In genomic region chr3:142603340-142603730, GRCh38 we compare ENCODE assay signal across 26 cellular contexts. TPM values are rescaled to one million over a fixed set of nuclear protein-coding genes. Genes with fewer than 3 reads are reported as not detected.
A peak's percentile ranks its signal among the peaks of the same experiment; 100 is the strongest.
DNase-seq lines count a peak whose midpoint lies in the region; ATAC-seq, FAIRE-seq and TF ChIP-seq lines count a peak whose summit lies in the region.
"Had no signal": no experiment of that assay in that cellular context is flagged by ENCODE, and none has a peak within 500 bp of the region (broad histone marks: within the 10 kb centered on the region; RNA-seq: fewer than 3 reads in every experiment).

No MANE protein-coding gene starts in this region.

- no peaks in the 10 kb centered on the region for H3K9me3 ChIP-seq in esophagus muscularis mucosa
- no peaks in the 10 kb centered on the region for H3K9me3 ChIP-seq in mucosa of descending colon
- no peaks in the 10 kb centered on the region for H3K9me3 ChIP-seq in small intestine (ENCODE audit: control insufficient read depth, low read depth)
- H3K9me3 ChIP-seq: A549, BE2C, HAP-1 had no signal

- intact Hi-C loops in esophagus muscularis mucosa (cut with DNase I): no loop called here
- intact Hi-C loops in mucosa of descending colon (cut with DNase I, micrococcal nuclease): no loop called here
- intact Hi-C loops in natural killer cell (cut with micrococcal nuclease): no loop called here

- peak; percentile 45 for FAIRE-seq in colon (lab: Jason Lieb, UNC)
- FAIRE-seq in small intestine (lab: Jason Lieb, UNC): no peak
- FAIRE-seq: A549, GM12891, GM18507 had no signal

- TF ChIP-seq EP300 in esophagus muscularis mucosa (IDR thresholded peaks at IDR 0.05): no peak

- H3K4me1 ChIP-seq in esophagus muscularis mucosa: no peaks in the 10 kb centered on the region
- H3K4me1 ChIP-seq in mucosa of descending colon (ENCODE audit: low read depth): peaks cover 21% of the 10 kb centered on the region
- peaks cover 0 to 11% of the 10 kb centered on the region in 2 donors for H3K4me1 ChIP-seq in small intestine (ENCODE audit: control insufficient read depth in 2 of 2, insufficient read depth in 1 of 2, low read depth in 1 of 2, low read length in 1 of 2)
- H3K4me1 ChIP-seq: BE2C, HAP-1 had no signal

- H3K36me3 Mint-ChIP-seq in natural killer cell: no peaks in the 10 kb centered on the region
- no peaks in the 10 kb centered on the region for H3K36me3 Mint-ChIP-seq in activated CD8-positive, alpha-beta T cell treated with anti-CD3 and anti-CD28 coated beads, Interleukin-2, amount 10 ng/mL, durations not matched to agents 7 days and 5 days (ENCODE audit: low read depth)
- H3K36me3 Mint-ChIP-seq: CD14-positive monocyte had no signal

- WGBS in esophagus muscularis mucosa: 97% methylated on average over 7 of the region's 7 CpGs
- WGBS in small intestine, 3 donors: 14 to 70% (median 42%) methylated on average over 7 of the region's 7 CpGs

- H3K4me3 ChIP-seq in esophagus muscularis mucosa (no peak overlapping the region), mucosa of descending colon (no peak overlapping the region), small intestine (ENCODE audit: low read depth in 1 of 2, low read length in 2 of 2) (no peak overlapping the region)
- H3K4me3 ChIP-seq: A549; BLaER1 treated with 17β-estradiol and CSF1 and Interleukin-3, amounts not matched to agents 10 nM and 100 nM; GM23338; HAP-1 had no signal

- no peak overlapping the region for H3K27ac ChIP-seq in esophagus muscularis mucosa (replicated peaks in 1 of 4)
- H3K27ac ChIP-seq in small intestine (ENCODE audit: low read depth in 1 of 2, low read length in 1 of 2): peak overlapping the region; percentile 74 to 77
- H3K27ac ChIP-seq: A549; BLaER1 treated with 17β-estradiol and CSF1 and Interleukin-3, amounts not matched to agents 10 nM and 100 nM had no signal

- H3K27me3 ChIP-seq in esophagus muscularis mucosa (no peaks in the 10 kb centered on the region), small intestine (ENCODE audit: control insufficient read depth in 2 of 2, insufficient read depth in 2 of 2, low read length in 2 of 2) (no peaks in the 10 kb centered on the region)
- H3K27me3 ChIP-seq: BE2C; BLaER1 treated with 17β-estradiol and CSF1 and Interleukin-3, amounts not matched to agents 10 nM and 100 nM had no signal

- no peaks in the 10 kb centered on the region for H3K4me1 Mint-ChIP-seq in natural killer cell
- no peaks in the 10 kb centered on the region for H3K4me1 Mint-ChIP-seq in activated CD8-positive, alpha-beta T cell treated with anti-CD3 and anti-CD28 coated beads, Interleukin-2, amount 10 ng/mL, durations not matched to agents 7 days and 5 days (ENCODE audit: low read depth)

- TF ChIP-seq CTCF in esophagus muscularis mucosa (IDR thresholded peaks at IDR 0.05): no peak
- no peak for TF ChIP-seq CTCF in mucosa of descending colon (IDR thresholded peaks at IDR 0.05)
- TF ChIP-seq CTCF in natural killer cell (IDR thresholded peaks at IDR 0.05): no peak

- no peak overlapping the region for H3K4me3 Mint-ChIP-seq in natural killer cell
- no peak overlapping the region for H3K4me3 Mint-ChIP-seq in activated CD8-positive, alpha-beta T cell treated with anti-CD3 and anti-CD28 coated beads, Interleukin-2, amount 10 ng/mL, durations not matched to agents 7 days and 5 days
- H3K4me3 Mint-ChIP-seq: CD14-positive monocyte; CD4-positive, alpha-beta T cell; GM23338; HFFc6 had no signal

- H3K36me3 ChIP-seq in esophagus muscularis mucosa (no peaks in the 10 kb centered on the region), mucosa of descending colon (ENCODE audit: low read depth) (no peaks in the 10 kb centered on the region), small intestine (ENCODE audit: control insufficient read depth in 2 of 2, insufficient read depth in 2 of 2, low read length in 2 of 2) (peaks cover 0 to 1% of the 10 kb centered on the region in 2 donors)
- H3K36me3 ChIP-seq: BE2C; BLaER1 treated with 17β-estradiol and CSF1 and Interleukin-3, amounts not matched to agents 10 nM and 100 nM; HAP-1 had no signal

- peak; percentile 17 for DNase-seq in esophagus muscularis mucosa (ENCODE audit: extremely low spot score)
- peak in 2 of 3 donors; percentile 65 to 67 for DNase-seq in mucosa of descending colon
- DNase-seq in small intestine: peak; percentile 87
- DNase-seq in activated naive CD4-positive, alpha-beta T cell (lab: John Stamatoyannopoulos, UW): no peak
- DNase-seq in natural killer cell: no peak
- DNase-seq in activated CD8-positive, alpha-beta T cell treated with anti-CD3 and anti-CD28 coated beads, Interleukin-2, amount 10 ng/mL, durations not matched to agents 7 days and 5 days: no peak
- DNase-seq in stimulated activated CD4-positive, alpha-beta T cell treated with anti-CD3 and anti-CD28 coated beads, Interleukin-4, amount 100 ng/mL, for 24 hours: no peak
- DNase-seq: 8988T; ACHN; AML-193; BE2C; Calu3; CD4-positive, alpha-beta T cell; COR-L47; DMS53; DMS79 treated with DMSO at 0.1 percent for 48 hours; GF-D8; HFFc6 had no signal

- no peak for TF ChIP-seq POLR2A in esophagus muscularis mucosa (IDR thresholded peaks at IDR 0.05; ENCODE audit: low read depth)

- H3K27ac Mint-ChIP-seq in natural killer cell: no peak overlapping the region
- no peak overlapping the region for H3K27ac Mint-ChIP-seq in activated CD8-positive, alpha-beta T cell treated with anti-CD3 and anti-CD28 coated beads, Interleukin-2, amount 10 ng/mL, durations not matched to agents 7 days and 5 days
- H3K27ac Mint-ChIP-seq: CD14-positive monocyte; CD4-positive, alpha-beta T cell; GM23338; HFFc6 had no signal

- no peaks in the 10 kb centered on the region for H3K9me3 Mint-ChIP-seq in natural killer cell
- H3K9me3 Mint-ChIP-seq in activated CD8-positive, alpha-beta T cell treated with anti-CD3 and anti-CD28 coated beads, Interleukin-2, amount 10 ng/mL, durations not matched to agents 7 days and 5 days (ENCODE audit: insufficient read depth): no peaks in the 10 kb centered on the region
- H3K9me3 Mint-ChIP-seq: CD4-positive, alpha-beta T cell; GM23338; HFFc6 had no signal

- POLR2A ChIA-PET in activated CD8-positive, alpha-beta T cell treated with anti-CD3 and anti-CD28 coated beads, Interleukin-2, amount 10 ng/mL, durations not matched to agents 7 days and 5 days (lab: Charles Lee): no interaction called here

- CTCF ChIA-PET in activated CD8-positive, alpha-beta T cell treated with anti-CD3 and anti-CD28 coated beads, Interleukin-2, amount 10 ng/mL, durations not matched to agents 7 days and 5 days (lab: Charles Lee): interaction anchor here (1.2 kb wide), 1 partner anchor 16 kb away, joined by 4 read pairs; no protein-coding TSS in a partner anchor

- ATAC-seq in mucosa of descending colon: peak; percentile 81
- ATAC-seq in natural killer cell: no peak
- no peak for ATAC-seq in activated CD8-positive, alpha-beta T cell treated with anti-CD3 and anti-CD28 coated beads, Interleukin-2, amount 10 ng/mL, durations not matched to agents 7 days and 5 days
- ATAC-seq: A549, GM23338 had no signal

- H3K27me3 Mint-ChIP-seq in natural killer cell (ENCODE audit: low read depth in 2 of 2): no peaks in the 10 kb centered on the region
- H3K27me3 Mint-ChIP-seq in activated CD8-positive, alpha-beta T cell treated with anti-CD3 and anti-CD28 coated beads, Interleukin-2, amount 10 ng/mL, durations not matched to agents 7 days and 5 days (ENCODE audit: low read depth): no peaks in the 10 kb centered on the region
- H3K27me3 Mint-ChIP-seq: CD4-positive, alpha-beta T cell had no signal

RNA-seq across cellular contexts. Expression of gene PLS1, which starts 7.1 kb away (rescaled TPM):
- total RNA-seq in esophagus muscularis mucosa: 1 to 10 TPM; 1.2 to 2.0 (median 1.5) TPM
- 100 to 1,000 TPM; 235 to 448 (median 442) TPM for total RNA-seq in mucosa of descending colon
- polyA plus RNA-seq in small intestine: 100 to 1,000 TPM in 2 of 3 donors, 10 to 100 TPM in 1; 63.0 to 298 (median 279) TPM
- 1 to 10 TPM; 1.2 to 2.6 (median 1.6) TPM for total RNA-seq in natural killer cell
- total RNA-seq in activated CD8-positive, alpha-beta T cell treated with anti-CD3 and anti-CD28 coated beads, Interleukin-2, amount 10 ng/mL, durations not matched to agents 7 days and 5 days: 1 to 10 TPM; 2.3 to 3.2 TPM

RNA-seq across cellular contexts. Expression of gene ATR, which starts 24.8 kb away (rescaled TPM):
- total RNA-seq in esophagus muscularis mucosa (10 to 100 TPM in 3 of 4 donors, 1 to 10 TPM in 1; 9.5 to 16.6 (median 13.3) TPM), mucosa of descending colon (10 to 100 TPM; 16.0 to 21.1 (median 18.1) TPM), natural killer cell (10 to 100 TPM; 39.9 to 47.9 (median 45.8) TPM)
- 1 to 10 TPM; 3.5 to 9.6 (median 5.1) TPM for polyA plus RNA-seq in small intestine
- 10 to 100 TPM; 33.6 to 35.8 TPM for total RNA-seq in activated CD8-positive, alpha-beta T cell treated with anti-CD3 and anti-CD28 coated beads, Interleukin-2, amount 10 ng/mL, durations not matched to agents 7 days and 5 days

Comparison
In these comparisons a context has a peak if more than half of its experiments do, and no peak if none do; other contexts are left out.
1. DNase-seq: peak in esophagus muscularis mucosa (single experiment), mucosa of descending colon (2 of 3) and small intestine (single experiment); none in activated naive CD4-positive, alpha-beta T cell (0 of 4), natural killer cell (single experiment), activated CD8-positive, alpha-beta T cell treated with anti-CD3 and anti-CD28 coated beads, Interleukin-2, amount 10 ng/mL, durations not matched to agents 7 days and 5 days (single experiment) and stimulated activated CD4-positive, alpha-beta T cell treated with anti-CD3 and anti-CD28 coated beads, Interleukin-4, amount 100 ng/mL, for 24 hours (single experiment).
2. H3K27ac ChIP-seq: peak in small intestine (2 of 2); none in esophagus muscularis mucosa (0 of 4).
3. RNA of gene PLS1, which starts 7.1 kb away (total RNA-seq): 235 to 448 TPM in mucosa of descending colon; 2.3 to 3.2 TPM in activated CD8-positive, alpha-beta T cell treated with anti-CD3 and anti-CD28 coated beads, Interleukin-2, amount 10 ng/mL, durations not matched to agents 7 days and 5 days, 1.2 to 2.0 TPM in esophagus muscularis mucosa and 1.2 to 2.6 TPM in natural killer cell; every median in the first group is over 10 times any median in the second.